8 cellular contexts compared by ENCODE assay signal in genomic region chr9:113516840-113517577, GRCh38. TPM values are rescaled to one million over a fixed set of nuclear protein-coding genes. Genes with fewer than 3 reads are reported as not detected.
DNase-seq lines count a peak whose midpoint lies in the region; ATAC-seq and TF ChIP-seq lines count a peak whose summit lies in the region.

No MANE protein-coding gene starts in this region.

- dilution Hi-C loops in IMR-90 (cut with HindIII; ENCODE audit: low sequenced_read_pairs, unreplicated experiment): no loop called here

- H3K4me3 ChIP-seq in IMR-90 (ENCODE audit: insufficient read depth, low read depth, low read length): no peak overlapping the region

- peak overlapping the region; percentile 5; the same call in 1 of the 2 replicates for H4K91ac ChIP-seq in IMR-90 (ENCODE audit: insufficient read depth, low read depth, low read length)

- peak; percentile 23 to 64 (median 44) for DNase-seq in CD4-positive, alpha-beta T cell
- peak; percentile 39 for DNase-seq in IMR-90
- DNase-seq in activated CD8-positive, alpha-beta T cell treated with anti-CD3 and anti-CD28 coated beads, Interleukin-2, amount 10 ng/mL, durations not matched to agents 7 days and 5 days: peak; percentile 88
- no peak for DNase-seq in left lobe of liver (ENCODE audit: low spot score)
- peak; percentile 82 for DNase-seq in stimulated activated naive CD8-positive, alpha-beta T cell treated with anti-CD3 and anti-CD28 coated beads, Interleukin-15, Interleukin-2, amounts not matched to agents 100 U/mL and 50 U/mL, for 24 hours
- no peak for DNase-seq in NCI-H2227 treated with DMSO at 0.1 percent for 48 hours (lab: John Stamatoyannopoulos, UW)
- DNase-seq in COLO668 (lab: John Stamatoyannopoulos, UW; ENCODE audit: unreplicated experiment): no peak

- POLR2A ChIA-PET in CD4-positive, alpha-beta T cell (lab: Charles Lee): interaction anchor here (0.6 to 4.3 kb wide), 7 partner anchors 9 to 140 kb away, joined by 3 to 29 read pairs (median 4); partner anchors contain the start of genes C9orf43, HDHD3 and POLE3
- POLR2A ChIA-PET in IMR-90 (lab: Charles Lee; ENCODE audit: unreplicated experiment): no interaction called here
- POLR2A ChIA-PET in activated CD8-positive, alpha-beta T cell treated with anti-CD3 and anti-CD28 coated beads, Interleukin-2, amount 10 ng/mL, durations not matched to agents 7 days and 5 days (lab: Charles Lee): interaction anchor here (0.6 to 4.3 kb wide), 10 partner anchors 17 to 868 kb away, joined by 3 to 49 read pairs (median 4); partner anchors contain the start of genes ALAD, C9orf43 and POLE3

- 0 out of 3 replicates have a peak overlapping the region, but pooled peaks have one; percentile 19 for H2BK15ac ChIP-seq in IMR-90 (ENCODE audit: low read depth, low read length)

- H4K20me1 ChIP-seq in IMR-90 (ENCODE audit: insufficient read depth, low read length): no peaks in the 10 kb centered on the region

- H2AK9ac ChIP-seq in IMR-90 (replicated peaks; ENCODE audit: low read depth, low read length, poor library complexity): no peak overlapping the region

- CTCF ChIA-PET in CD4-positive, alpha-beta T cell (lab: Charles Lee): no interaction called here
- CTCF ChIA-PET in IMR-90 (lab: Yijun Ruan, JAX): interaction anchor here (1.2 kb wide), 2 partner anchors 15 to 22 kb away, joined by 3 read pairs; no protein-coding TSS in a partner anchor
- CTCF ChIA-PET in activated CD8-positive, alpha-beta T cell treated with anti-CD3 and anti-CD28 coated beads, Interleukin-2, amount 10 ng/mL, durations not matched to agents 7 days and 5 days (lab: Charles Lee): interaction anchor here (0.6 to 13.6 kb wide), 16 partner anchors 9 to 242 kb away, joined by 3 to 154 read pairs (median 4); partner anchors contain the start of genes ALAD, C9orf43, CDC26 and POLE3

- TF ChIP-seq CTCF in CD4-positive, alpha-beta T cell (IDR thresholded peaks at IDR 0.05): no peak
- TF ChIP-seq CTCF in IMR-90 (conservative IDR thresholded peaks at IDR 0.05; ENCODE audit: low read depth, low read length): no peak

- no peak overlapping the region for H3K9ac ChIP-seq in IMR-90 (ENCODE audit: low read depth, low read length)

- 100% methylated on average over 1 of the region's 8 CpGs; no CpG with 5 or more reads in 1 of the 2 experiments for WGBS in IMR-90 (ENCODE audit: extremely low coverage in 2 of 2, insufficient read length in 1 of 2), 2 experiments

- no peak overlapping the region for H3K56ac ChIP-seq in IMR-90 (ENCODE audit: extremely low read depth, insufficient read depth, low read length)

- no peak overlapping the region for H2BK5ac ChIP-seq in IMR-90 (ENCODE audit: low read depth, low read length, poor library complexity, severe bottlenecking)

- no peak for TF ChIP-seq RAD21 in IMR-90 (IDR thresholded peaks at IDR 0.05; ENCODE audit: low read length)

- H2AK5ac ChIP-seq in IMR-90 (ENCODE audit: low read depth, low read length): peak overlapping the region; percentile 54

- no peak for TF ChIP-seq POLR2A in IMR-90 (IDR thresholded peaks at IDR 0.05; ENCODE audit: low read depth, low read length)

- peak overlapping the region; percentile 37; the same call in 1 of the 2 replicates for H3K23ac ChIP-seq in IMR-90 (ENCODE audit: low read depth, low read length)

- peaks cover 18% of the 10 kb centered on the region for H3K4me1 ChIP-seq in IMR-90 (ENCODE audit: control insufficient read depth, insufficient read depth, low read length)

- peak overlapping the region in 1 of 2 experiments; percentile 64; a peak in 1 of 4 replicates for H4K8ac ChIP-seq in IMR-90 (ENCODE audit: low read depth in 2 of 2, low read length in 2 of 2)

- H3K4me2 ChIP-seq in IMR-90 (ENCODE audit: low read depth, low read length): no peak overlapping the region

- H2BK20ac ChIP-seq in IMR-90 (ENCODE audit: low read depth, low read length): peak overlapping the region; percentile 84; the same call in 1 of the 2 replicates

- no peaks in the 10 kb centered on the region for H3K9me3 Mint-ChIP-seq in CD4-positive, alpha-beta T cell
- no peaks in the 10 kb centered on the region for H3K9me3 Mint-ChIP-seq in activated CD8-positive, alpha-beta T cell treated with anti-CD3 and anti-CD28 coated beads, Interleukin-2, amount 10 ng/mL, durations not matched to agents 7 days and 5 days (ENCODE audit: insufficient read depth)

- H3K9me1 ChIP-seq in IMR-90 (ENCODE audit: insufficient read depth, low read length): peaks cover 20% of the 10 kb centered on the region

- H3K4me1 Mint-ChIP-seq in CD4-positive, alpha-beta T cell (ENCODE audit: low read depth): peaks cover 88% of the 10 kb centered on the region
- H3K4me1 Mint-ChIP-seq in activated CD8-positive, alpha-beta T cell treated with anti-CD3 and anti-CD28 coated beads, Interleukin-2, amount 10 ng/mL, durations not matched to agents 7 days and 5 days (ENCODE audit: low read depth): peaks cover 87% of the 10 kb centered on the region

- no TSS peak for BruUV-seq in IMR-90 (replicated peaks; lab: Mats Ljungman, UMichigan)

- H3K4me3 Mint-ChIP-seq in CD4-positive, alpha-beta T cell: peak overlapping the region; percentile 94
- H3K4me3 Mint-ChIP-seq in activated CD8-positive, alpha-beta T cell treated with anti-CD3 and anti-CD28 coated beads, Interleukin-2, amount 10 ng/mL, durations not matched to agents 7 days and 5 days: peak overlapping the region; percentile 95

- no peaks in the 10 kb centered on the region for H3K27me3 ChIP-seq in CD4-positive, alpha-beta T cell (ENCODE audit: control insufficient read depth, insufficient read depth, low read length)
- H3K27me3 ChIP-seq in IMR-90 (ENCODE audit: control insufficient read depth, insufficient read depth, low read length): peaks cover 4% of the 10 kb centered on the region; the same call in 1 of the 2 replicates

- H3K27ac Mint-ChIP-seq in CD4-positive, alpha-beta T cell: peak overlapping the region; percentile 97
- peak overlapping the region; percentile 90 for H3K27ac Mint-ChIP-seq in activated CD8-positive, alpha-beta T cell treated with anti-CD3 and anti-CD28 coated beads, Interleukin-2, amount 10 ng/mL, durations not matched to agents 7 days and 5 days

- H3K9me3 ChIP-seq in CD4-positive, alpha-beta T cell (ENCODE audit: control insufficient read depth, low read length): no peaks in the 10 kb centered on the region
- H3K9me3 ChIP-seq in IMR-90 (ENCODE audit: control insufficient read depth, insufficient read depth, low read length): no peaks in the 10 kb centered on the region

- peak overlapping the region; percentile 41; the same call in 1 of the 2 replicates for H2BK120ac ChIP-seq in IMR-90 (ENCODE audit: low read depth, low read length)

- intact Hi-C loops in CD4-positive, alpha-beta T cell (cut with DNase I, micrococcal nuclease): loop anchor here in 1 of 2 experiments (5.0 kb wide), 1 partner anchor 65 kb away; no protein-coding TSS in a partner anchor
- intact Hi-C loops in IMR-90 (cut with micrococcal nuclease): loop anchor here (5.0 kb wide), 1 partner anchor 60 kb away; no protein-coding TSS in a partner anchor

- H3K14ac ChIP-seq in IMR-90 (replicated peaks; ENCODE audit: low read depth, low read length): peak overlapping the region; percentile 40

- no peaks in the 10 kb centered on the region for H3K79me1 ChIP-seq in IMR-90 (ENCODE audit: low read depth in 1 of 2, low read length in 2 of 2)

- ATAC-seq in CD4-positive, alpha-beta T cell (ENCODE audit: poor library complexity): peak; percentile 71
- ATAC-seq in GM21360 (IDR thresholded peaks at IDR 0.05; ENCODE audit: unreplicated experiment) (peak; percentile 85), IMR-90 (ENCODE audit: low read depth) (no peak), left lobe of liver (peak; percentile 26)
- ATAC-seq in activated CD8-positive, alpha-beta T cell treated with anti-CD3 and anti-CD28 coated beads, Interleukin-2, amount 10 ng/mL, durations not matched to agents 7 days and 5 days: peak; percentile 81
- peak; percentile 83 for ATAC-seq in stimulated activated naive CD8-positive, alpha-beta T cell treated with anti-CD3 and anti-CD28 coated beads, Interleukin-15, Interleukin-2, amounts not matched to agents 100 U/mL and 50 U/mL, for 24 hours

- H3K4ac ChIP-seq in IMR-90 (ENCODE audit: low read depth, low read length): peak overlapping the region; percentile 57

- no peaks in the 10 kb centered on the region for H3K36me3 ChIP-seq in IMR-90 (ENCODE audit: control insufficient read depth, insufficient read depth, low read length)

- no peaks in the 10 kb centered on the region for H3K27me3 Mint-ChIP-seq in CD4-positive, alpha-beta T cell
- H3K27me3 Mint-ChIP-seq in activated CD8-positive, alpha-beta T cell treated with anti-CD3 and anti-CD28 coated beads, Interleukin-2, amount 10 ng/mL, durations not matched to agents 7 days and 5 days (ENCODE audit: low read depth): no peaks in the 10 kb centered on the region

- no peaks in the 10 kb centered on the region for H3K36me3 Mint-ChIP-seq in CD4-positive, alpha-beta T cell (ENCODE audit: low read depth)
- H3K36me3 Mint-ChIP-seq in activated CD8-positive, alpha-beta T cell treated with anti-CD3 and anti-CD28 coated beads, Interleukin-2, amount 10 ng/mL, durations not matched to agents 7 days and 5 days (ENCODE audit: low read depth): peaks cover 34% of the 10 kb centered on the region

- in situ Hi-C loops in IMR-90 (cut with MboI; ENCODE audit: low sequenced_read_pairs): no loop called here

- peak overlapping the region; percentile 70 for H3K27ac ChIP-seq in CD4-positive, alpha-beta T cell (ENCODE audit: low read depth, low read length)
- no peak overlapping the region for H3K27ac ChIP-seq in IMR-90 (ENCODE audit: insufficient read depth, low read length)

- H3K18ac ChIP-seq in IMR-90 (ENCODE audit: low read depth, low read length): peak overlapping the region; percentile 55

- H2AFZ ChIP-seq in IMR-90 (replicated peaks; ENCODE audit: low read length, poor library complexity): peak overlapping the region; percentile 85

- peak overlapping the region; percentile 33; the same call in 1 of the 2 replicates for H4K5ac ChIP-seq in IMR-90 (ENCODE audit: low read depth, low read length)

TF ChIP-seq in IMR-90, 13 proteins besides CTCF, POLR2A, EP300 and RAD21:
- TF ChIP-seq CHD1 (IDR thresholded peaks at IDR 0.05; ENCODE audit: low read depth, low read length) (no peak), MXI1 (IDR thresholded peaks at IDR 0.05; ENCODE audit: borderline replicate concordance, low read depth, low read length) (no peak)

RNA-seq across cellular contexts. Expression of gene RGS3, which starts 53.5 kb away (rescaled TPM):
- total RNA-seq in CD4-positive, alpha-beta T cell: 1 to 10 TPM; 6.1 to 7.5 TPM
- total RNA-seq in IMR-90 (2012; rRNA removed) (51.8 and 53.3 TPM in 2 replicates), left lobe of liver (19.5 TPM)
- 65.6 and 68.7 TPM in 2 replicates for polyA plus RNA-seq in IMR-90 (2012; rRNA removed)
- 40.0 and 73.3 TPM in 2 replicates for polyA plus RNA-seq in IMR-90 (2012; cell fraction: cytosol; rRNA removed)
- polyA plus RNA-seq in IMR-90 (2012; cell fraction: nucleus; rRNA removed; ENCODE audit: low replicate concordance): 93.2 and 94.6 TPM in 2 replicates
- 10 to 100 TPM; 68.9 to 77.2 TPM for total RNA-seq in activated CD8-positive, alpha-beta T cell treated with anti-CD3 and anti-CD28 coated beads, Interleukin-2, amount 10 ng/mL, durations not matched to agents 7 days and 5 days

Comparison
In these comparisons a context has a peak if more than half of its experiments do, and no peak if none do; other contexts are left out.
1. DNase-seq: peak in CD4-positive, alpha-beta T cell (10 of 10), IMR-90 (single experiment), activated CD8-positive, alpha-beta T cell treated with anti-CD3 and anti-CD28 coated beads, Interleukin-2, amount 10 ng/mL, durations not matched to agents 7 days and 5 days (single experiment) and stimulated activated naive CD8-positive, alpha-beta T cell treated with anti-CD3 and anti-CD28 coated beads, Interleukin-15, Interleukin-2, amounts not matched to agents 100 U/mL and 50 U/mL, for 24 hours (single experiment); none in left lobe of liver (single experiment), NCI-H2227 treated with DMSO at 0.1 percent for 48 hours (single experiment) and COLO668 (single experiment).